Comparison of ENCODE assay signal across 24 cellular contexts in genomic region chr3:156256256-156256655, GRCh38.
"Had no signal": no experiment of that assay in that cellular context is flagged by ENCODE, and none has a peak within 500 bp of the region (broad histone marks: within the 10 kb centered on the region; RNA-seq: fewer than 3 reads in every experiment).

No MANE protein-coding gene starts in this region.

- H3K4me3 ChIP-seq: esophagus squamous epithelium, left ventricle myocardium inferior, lung, psoas muscle, right lobe of liver, skin epidermis had no signal

- H3K27ac ChIP-seq: esophagus squamous epithelium, left ventricle myocardium inferior, parathyroid adenoma, psoas muscle, right lobe of liver, skin epidermis had no signal

- H3K79me2 ChIP-seq: parathyroid adenoma had no signal

- H3K4me1 ChIP-seq: esophagus squamous epithelium, left ventricle myocardium inferior, parathyroid adenoma, psoas muscle, right lobe of liver had no signal

- H3K4me3 Mint-ChIP-seq: central memory CD8-positive, alpha-beta T cell; naive B cell; nephron had no signal

- H3K9ac ChIP-seq: parathyroid adenoma had no signal

- DNase-seq: cortex of kidney; effector memory CD4-positive, alpha-beta T cell; esophagus squamous epithelium; kidney; left cardiac atrium; left ventricle myocardium inferior; mesenchymal stem cell; midbrain; naive B cell; occipital lobe; psoas muscle; retina; right lobe of liver; stimulated activated CD4-positive, alpha-beta T cell treated with anti-CD3 and anti-CD28 coated beads, Interleukin-12 subunit alpha, Interleukin-12 subunit beta, amount 100 ng/mL, for 4 hours; stimulated activated CD4-positive, alpha-beta T cell treated with anti-CD3 and anti-CD28 coated beads, Interleukin-2, amount 100 ng/mL, for 48 hours; stimulated activated naive CD4-positive, alpha-beta T cell treated with Interleukin-2 at 50 U/mL for 16 hours; trophoblast cell had no signal

- H3K9me3 Mint-ChIP-seq: central memory CD8-positive, alpha-beta T cell; nephron had no signal

- H3K4me1 Mint-ChIP-seq: central memory CD8-positive, alpha-beta T cell; naive B cell had no signal

- H3K27me3 ChIP-seq: esophagus squamous epithelium, right lobe of liver had no signal

- H3K36me3 ChIP-seq: esophagus squamous epithelium, left ventricle myocardium inferior, right lobe of liver had no signal

- FAIRE-seq: endometrium, frontal cortex, kidney had no signal

- H3K9me3 ChIP-seq: esophagus squamous epithelium, left ventricle myocardium inferior, psoas muscle, right lobe of liver had no signal

- H2AFZ ChIP-seq: parathyroid adenoma had no signal

- H3K36me3 Mint-ChIP-seq: naive B cell had no signal

- ATAC-seq: left cardiac atrium, psoas muscle, right lobe of liver had no signal
